In genomic region chr6:25832307-25832662, GRCh38 we compare ENCODE assay signal across 29 cellular contexts. TPM values are rescaled to one million over a fixed set of nuclear protein-coding genes. Genes with fewer than 3 reads are reported as not detected.
"Had no signal": no experiment of that assay in that cellular context is flagged by ENCODE, and none has a peak within 500 bp of the region (broad histone marks: within the 10 kb centered on the region; RNA-seq: fewer than 3 reads in every experiment).

No MANE protein-coding gene starts in this region.

- DNase-seq: activated B cell treated with CpG ODN at 0.5 μM for 24 hours; activated CD4-positive, alpha-beta T cell treated with anti-CD3 and anti-CD28 coated beads for 1 hour; activated CD4-positive, alpha-beta T cell treated with anti-CD3 and anti-CD28 coated beads, Interleukin-2, amount 10 ng/mL, durations not matched to agents 24 days and 14 days; activated CD4-positive, alpha-beta T cell treated with anti-CD3 and anti-CD28 coated beads, Interleukin-2, amount 50 U/mL, for 48 hours; activated CD8-positive, alpha-beta memory T cell treated with anti-CD3 and anti-CD28 coated beads, Interleukin-2, amount 10 ng/mL, durations not matched to agents 7 days and 5 days; activated effector memory CD4-positive, alpha-beta T cell treated with Interleukin-2 at 50 U/mL for 16 hours; activated naive CD4-positive, alpha-beta T cell; activated T-cell treated with anti-CD3 and anti-CD28 coated beads, Interleukin-2, amount 50 U/mL, for 24 hours; aorta; caudate nucleus; MG63; MV-4-11; NCI-H1105 treated with DMSO at 0.1 percent for 48 hours; NCI-H1436 treated with DMSO at 0.1 percent for 48 hours; NCI-H187; NCI-H2081; NCI-H2171; NCI-H226; NCI-H526; NCI-H774; SIG-M5; T-cell; T-helper 2 cell; T1000 had no signal

- H3K27ac ChIP-seq: breast epithelium had no signal

- H3K4me3 ChIP-seq: breast epithelium, MG63 had no signal

- H3K9me3 ChIP-seq: breast epithelium, MG63 had no signal

- H3K36me3 ChIP-seq: breast epithelium, MG63 had no signal

- H3K4me1 ChIP-seq: breast epithelium had no signal

- ATAC-seq: activated CD8-positive, alpha-beta memory T cell treated with anti-CD3 and anti-CD28 coated beads, Interleukin-2, amount 10 ng/mL, durations not matched to agents 7 days and 5 days; T-cell had no signal

- H3K27me3 ChIP-seq: breast epithelium, MG63 had no signal

RNA-seq across cellular contexts. Expression of gene SLC17A1, which starts 0.4 kb away (rescaled TPM):
- total RNA-seq: activated B cell treated with CpG ODN at 0.5 μM for 24 hours; activated CD8-positive, alpha-beta memory T cell treated with anti-CD3 and anti-CD28 coated beads, Interleukin-2, amount 10 ng/mL, durations not matched to agents 7 days and 5 days; activated T-helper 1 cell treated with anti-CD3 and anti-CD28 coated beads, Interleukin-12 subunit alpha, Interleukin-12 subunit beta, Interleukin-2, Interleukin-4 antibody, amounts not matched to agents 30 ng/mL and 10 ng/mL and 1 ng/mL, durations not matched to agents 14 hours and 24 hours and 36 hours; aorta; breast epithelium; NCI-H460; OCI-LY7; RPMI7951 had no signal
- polyA plus RNA-seq: aorta had no signal

RNA-seq across cellular contexts. Expression of gene SLC17A3, which starts 41.8 kb away (rescaled TPM):
- total RNA-seq: activated B cell treated with CpG ODN at 0.5 μM for 24 hours, aorta, breast epithelium, NCI-H460, RPMI7951 had no signal
- polyA plus RNA-seq: aorta had no signal
